ENCODE assay signal across 2 cellular contexts in genomic region chr14:83559721-83560120, GRCh38.
A peak's percentile ranks its signal among the peaks of the same experiment; 100 is the strongest.
TF ChIP-seq lines count a peak whose summit lies in the region.

No MANE protein-coding gene starts in this region.

TF ChIP-seq in IMR-90, 13 proteins besides CTCF, POLR2A, EP300 and RAD21:
- TF ChIP-seq RFX5 (IDR thresholded peaks at IDR 0.05; ENCODE audit: low read depth, low read length), result no peak
- TF ChIP-seq CEBPB (IDR thresholded peaks at IDR 0.05; ENCODE audit: low read depth, low read length), result peak; percentile 62; the same call in 1 of the 2 replicates

TF ChIP-seq in HepG2, 621 proteins besides CTCF, POLR2A, EP300 and RAD21:
- no peak for TF ChIP-seq ZNF24 (IDR thresholded peaks at IDR 0.05)
- TF ChIP-seq ZNF17 (CRISPR knock-in tag; IDR thresholded peaks at IDR 0.05), result no peak
- no peak for TF ChIP-seq SRSF1 (optimal IDR thresholded peaks at IDR 0.05; ENCODE audit: low read depth, low read length)
- TF ChIP-seq DPF2 (CRISPR knock-in tag; IDR thresholded peaks at IDR 0.05; ENCODE audit: borderline replicate concordance, low read depth), result no peak
- no peak for TF ChIP-seq HOXA3 (CRISPR knock-in tag; IDR thresholded peaks at IDR 0.05)
- no peak for TF ChIP-seq MZF1 (CRISPR knock-in tag; IDR thresholded peaks at IDR 0.05; ENCODE audit: borderline replicate concordance)
- no peak for TF ChIP-seq ZNF777 (CRISPR knock-in tag; IDR thresholded peaks at IDR 0.05)
- no peak for TF ChIP-seq ZNF660 (CRISPR knock-in tag; IDR thresholded peaks at IDR 0.05; ENCODE audit: borderline replicate concordance, low read depth)
- TF ChIP-seq MEIS2 (CRISPR knock-in tag; IDR thresholded peaks at IDR 0.05), result no peak
- TF ChIP-seq ZNF552 (CRISPR knock-in tag; IDR thresholded peaks at IDR 0.05; ENCODE audit: borderline replicate concordance), result no peak
- TF ChIP-seq ZNF251 (CRISPR knock-in tag; IDR thresholded peaks at IDR 0.05), result no peak
- no peak for TF ChIP-seq ZBED4 (CRISPR knock-in tag; IDR thresholded peaks at IDR 0.05; ENCODE audit: borderline replicate concordance)
- TF ChIP-seq, protein P1, sequence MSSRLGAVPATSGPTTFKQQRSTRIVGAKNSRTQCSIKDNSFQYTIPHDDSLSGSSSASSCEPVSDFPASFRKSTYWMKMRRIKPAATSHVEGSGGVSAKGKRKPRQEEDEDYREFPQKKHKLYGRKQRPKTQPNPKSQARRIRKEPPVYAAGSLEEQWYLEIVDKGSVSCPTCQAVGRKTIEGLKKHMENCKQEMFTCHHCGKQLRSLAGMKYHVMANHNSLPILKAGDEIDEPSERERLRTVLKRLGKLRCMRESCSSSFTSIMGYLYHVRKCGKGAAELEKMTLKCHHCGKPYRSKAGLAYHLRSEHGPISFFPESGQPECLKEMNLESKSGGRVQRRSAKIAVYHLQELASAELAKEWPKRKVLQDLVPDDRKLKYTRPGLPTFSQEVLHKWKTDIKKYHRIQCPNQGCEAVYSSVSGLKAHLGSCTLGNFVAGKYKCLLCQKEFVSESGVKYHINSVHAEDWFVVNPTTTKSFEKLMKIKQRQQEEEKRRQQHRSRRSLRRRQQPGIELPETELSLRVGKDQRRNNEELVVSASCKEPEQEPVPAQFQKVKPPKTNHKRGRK (CRISPR knock-in tag; IDR thresholded peaks at IDR 0.05), result no peak
- no peak for TF ChIP-seq ELF3 (CRISPR knock-in tag; IDR thresholded peaks at IDR 0.05)
- TF ChIP-seq, protein P2, sequence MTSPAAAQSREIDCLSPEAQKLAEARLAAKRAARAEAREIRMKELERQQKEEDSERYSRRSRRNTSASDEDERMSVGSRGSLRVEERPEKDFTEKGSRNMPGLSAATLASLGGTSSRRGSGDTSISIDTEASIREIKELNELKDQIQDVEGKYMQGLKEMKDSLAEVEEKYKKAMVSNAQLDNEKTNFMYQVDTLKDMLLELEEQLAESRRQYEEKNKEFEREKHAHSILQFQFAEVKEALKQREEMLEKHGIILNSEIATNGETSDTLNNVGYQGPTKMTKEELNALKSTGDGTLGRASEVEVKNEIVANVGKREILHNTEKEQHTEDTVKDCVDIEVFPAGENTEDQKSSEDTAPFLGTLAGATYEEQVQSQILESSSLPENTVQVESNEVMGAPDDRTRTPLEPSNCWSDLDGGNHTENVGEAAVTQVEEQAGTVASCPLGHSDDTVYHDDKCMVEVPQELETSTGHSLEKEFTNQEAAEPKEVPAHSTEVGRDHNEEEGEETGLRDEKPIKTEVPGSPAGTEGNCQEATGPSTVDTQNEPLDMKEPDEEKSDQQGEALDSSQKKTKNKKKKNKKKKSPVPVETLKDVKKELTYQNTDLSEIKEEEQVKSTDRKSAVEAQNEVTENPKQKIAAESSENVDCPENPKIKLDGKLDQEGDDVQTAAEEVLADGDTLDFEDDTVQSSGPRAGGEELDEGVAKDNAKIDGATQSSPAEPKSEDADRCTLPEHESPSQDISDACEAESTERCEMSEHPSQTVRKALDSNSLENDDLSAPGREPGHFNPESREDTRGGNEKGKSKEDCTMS (CRISPR knock-in tag; conservative IDR thresholded peaks at IDR 0.05), result no peak
- no peak for TF ChIP-seq REL (CRISPR knock-in tag; conservative IDR thresholded peaks at IDR 0.05)
- no peak for TF ChIP-seq AHR (CRISPR knock-in tag; IDR thresholded peaks at IDR 0.05)
- no peak for TF ChIP-seq PHF20 (CRISPR knock-in tag; IDR thresholded peaks at IDR 0.05)
- no peak for TF ChIP-seq ZNF446 (CRISPR knock-in tag; IDR thresholded peaks at IDR 0.05)
